Comparison of ENCODE assay signal across 28 cellular contexts in the genomic region with DNA sequence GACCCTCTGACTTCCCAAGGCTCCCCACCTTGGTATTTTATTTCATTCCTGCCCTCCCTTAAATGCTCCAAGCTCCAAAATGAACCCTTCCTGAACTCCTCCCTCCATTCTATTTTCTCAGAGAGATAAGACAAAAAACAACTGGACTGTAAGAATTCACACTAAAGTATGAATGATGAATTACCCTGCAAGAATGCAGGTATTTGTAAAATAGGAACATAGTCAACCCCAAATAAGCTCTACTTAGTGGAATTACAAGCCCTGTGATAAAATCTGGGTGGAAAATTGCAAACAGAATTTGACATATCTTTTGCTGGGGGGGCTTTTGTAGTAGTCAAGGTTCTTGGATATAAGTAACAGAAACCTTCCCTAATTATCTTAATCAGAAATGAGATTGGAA.
"Had no signal": no experiment of that assay in that cellular context is flagged by ENCODE, and none has a peak within 500 bp of the region (broad histone marks: within the 10 kb centered on the region; RNA-seq: fewer than 3 reads in every experiment).

No MANE protein-coding gene starts in this region.

- H3K4me3 ChIP-seq: K562, SK-N-MC had no signal

- H3K27me3 Mint-ChIP-seq: activated CD4-positive, alpha-beta memory T cell treated with anti-CD3 and anti-CD28 coated beads, Interleukin-2, amount 10 ng/mL, durations not matched to agents 7 days and 5 days had no signal

- H3K27ac ChIP-seq: SK-N-MC, VCaP had no signal

- ATAC-seq: activated T-helper 17 cell treated with anti-CD3 and anti-CD28 coated beads, Interleukin-2, amount 50 U/mL, for 72 hours; K562; Panc1; Right ventricle myocardium inferior had no signal

- H3K27ac Mint-ChIP-seq: activated CD4-positive, alpha-beta memory T cell treated with anti-CD3 and anti-CD28 coated beads, Interleukin-2, amount 10 ng/mL, durations not matched to agents 7 days and 5 days; activated CD4-positive, alpha-beta T cell treated with anti-CD3 and anti-CD28 coated beads for 36 hours; activated naive CD4-positive, alpha-beta T cell treated with anti-CD3 and anti-CD28 coated beads for 36 hours; activated naive CD8-positive, alpha-beta T cell; activated T-helper 17 cell treated with anti-CD3 and anti-CD28 coated beads, Interleukin-2, amount 50 U/mL, for 72 hours; brain had no signal

- H3K4me1 Mint-ChIP-seq: activated CD4-positive, alpha-beta memory T cell treated with anti-CD3 and anti-CD28 coated beads, Interleukin-2, amount 10 ng/mL, durations not matched to agents 7 days and 5 days had no signal

- DNase-seq: activated CD4-positive, alpha-beta memory T cell treated with anti-CD3 and anti-CD28 coated beads, Interleukin-2, amount 10 ng/mL, durations not matched to agents 7 days and 5 days; activated CD4-positive, alpha-beta T cell treated with anti-CD3 and anti-CD28 coated beads for 36 hours; activated CD4-positive, alpha-beta T cell treated with anti-CD3 and anti-CD28 coated beads, Interleukin-2, amount 50 U/mL, for 1 hour; activated gamma-delta T cell; activated T-cell treated with anti-CD3 and anti-CD28 coated beads for 4 hours; activated T-cell treated with anti-CD3 and anti-CD28 coated beads, Interleukin-2, amount 50 U/mL, for 48 hours; amygdala; Karpas-422; NCI-H1092; NCI-H1417; NCI-H2029; NCI-H2107; NCI-H2171 treated with DMSO at 0.1 percent for 48 hours; NCI-H226; NCI-H510A; NCI-H526 treated with DMSO at 0.1 percent for 48 hours; NCI-H82; RPMI8226; T-helper 1 cell had no signal

- H3K36me3 Mint-ChIP-seq: activated naive CD8-positive, alpha-beta T cell; brain had no signal

- H3K9me3 Mint-ChIP-seq: activated CD4-positive, alpha-beta memory T cell treated with anti-CD3 and anti-CD28 coated beads, Interleukin-2, amount 10 ng/mL, durations not matched to agents 7 days and 5 days; activated naive CD4-positive, alpha-beta T cell treated with anti-CD3 and anti-CD28 coated beads for 36 hours; activated T-helper 17 cell treated with anti-CD3 and anti-CD28 coated beads, Interleukin-2, amount 50 U/mL, for 72 hours had no signal

- H3K4me3 Mint-ChIP-seq: activated CD4-positive, alpha-beta memory T cell treated with anti-CD3 and anti-CD28 coated beads, Interleukin-2, amount 10 ng/mL, durations not matched to agents 7 days and 5 days; activated CD4-positive, alpha-beta T cell treated with anti-CD3 and anti-CD28 coated beads for 36 hours; activated naive CD4-positive, alpha-beta T cell treated with anti-CD3 and anti-CD28 coated beads for 36 hours; activated naive CD8-positive, alpha-beta T cell; activated T-helper 17 cell treated with anti-CD3 and anti-CD28 coated beads, Interleukin-2, amount 50 U/mL, for 72 hours; brain had no signal
